Comparison of ENCODE assay signal across 9 cellular contexts in genomic region chr10:99551158-99551557, GRCh38. TPM values are rescaled to one million over a fixed set of nuclear protein-coding genes. Genes with fewer than 3 reads are reported as not detected.
DNase-seq lines count a peak whose midpoint lies in the region; ATAC-seq and TF ChIP-seq lines count a peak whose summit lies in the region.
"Had no signal": no experiment of that assay in that cellular context is flagged by ENCODE, and none has a peak within 500 bp of the region (broad histone marks: within the 10 kb centered on the region; RNA-seq: fewer than 3 reads in every experiment).

No MANE protein-coding gene starts in this region.

- H3K27me3 Mint-ChIP-seq in mesothelial cell of epicardium (ENCODE audit: low read depth), result peaks cover 91% of the 10 kb centered on the region
- peaks cover 35 to 58% of the 10 kb centered on the region in 2 donors for H3K27me3 Mint-ChIP-seq in natural killer cell treated with Interleukin-12 subunit alpha and Interleukin-12 subunit beta and Interleukin-15 and Interleukin-18, amount 100 ng/mL, for 72 hours

- H3K9me3 Mint-ChIP-seq in mesothelial cell of epicardium, result no peaks in the 10 kb centered on the region
- no peaks in the 10 kb centered on the region for H3K9me3 Mint-ChIP-seq in natural killer cell treated with Interleukin-12 subunit alpha and Interleukin-12 subunit beta and Interleukin-15 and Interleukin-18, amount 100 ng/mL, for 72 hours

- H3K4me1 ChIP-seq in upper lobe of right lung, result no peaks in the 10 kb centered on the region

- H3K36me3 ChIP-seq in upper lobe of right lung, result no peaks in the 10 kb centered on the region
- H3K36me3 ChIP-seq: tibial nerve had no signal

- intact Hi-C loops in upper lobe of right lung (cut with DNase I), result no loop called here

- no peaks in the 10 kb centered on the region for H3K4me1 Mint-ChIP-seq in mesothelial cell of epicardium
- peaks cover 0 to 24% of the 10 kb centered on the region in 2 donors for H3K4me1 Mint-ChIP-seq in natural killer cell treated with Interleukin-12 subunit alpha and Interleukin-12 subunit beta and Interleukin-15 and Interleukin-18, amount 100 ng/mL, for 72 hours (ENCODE audit: low read depth in 2 of 2)

- H3K27me3 ChIP-seq in upper lobe of right lung, result peaks cover 43% of the 10 kb centered on the region

- TF ChIP-seq CTCF in AG09319 (IDR thresholded peaks at IDR 0.05; ENCODE audit: low read depth, low read length) (no peak), fibroblast of mammary gland (conservative IDR thresholded peaks at IDR 0.05; ENCODE audit: control insufficient read depth, insufficient read depth, low read depth, low read length) (no peak), mesothelial cell of epicardium (IDR thresholded peaks at IDR 0.05; ENCODE audit: unreplicated experiment) (no peak), upper lobe of right lung (IDR thresholded peaks at IDR 0.05) (no peak)

- H3K36me3 Mint-ChIP-seq in mesothelial cell of epicardium, result no peaks in the 10 kb centered on the region
- H3K36me3 Mint-ChIP-seq in natural killer cell treated with Interleukin-12 subunit alpha and Interleukin-12 subunit beta and Interleukin-15 and Interleukin-18, amount 100 ng/mL, for 72 hours, result no peaks in the 10 kb centered on the region

- H3K27ac ChIP-seq in upper lobe of right lung, result no peak overlapping the region
- H3K27ac ChIP-seq: tibial nerve had no signal

- DNase-seq in AG09319 (ENCODE audit: extremely low read depth, low read depth), result peak; percentile 8
- peak; percentile 42 for DNase-seq in HS-27A (ENCODE audit: low read depth)
- peak; percentile 90 for DNase-seq in NCI-H82 (lab: John Stamatoyannopoulos, UW)
- peak; percentile 89 for DNase-seq in fibroblast of mammary gland (ENCODE audit: low read depth)
- no peak for DNase-seq in mesothelial cell of epicardium (ENCODE audit: low spot score in 2 of 2, unreplicated experiment in 2 of 2)
- no peak for DNase-seq in upper lobe of right lung
- no peak for DNase-seq in natural killer cell treated with Interleukin-12 subunit alpha and Interleukin-12 subunit beta and Interleukin-15 and Interleukin-18, amount 100 ng/mL, for 72 hours (ENCODE audit: low spot score)

- H3K27ac Mint-ChIP-seq in mesothelial cell of epicardium, result no peak overlapping the region
- H3K27ac Mint-ChIP-seq in natural killer cell treated with Interleukin-12 subunit alpha and Interleukin-12 subunit beta and Interleukin-15 and Interleukin-18, amount 100 ng/mL, for 72 hours, result no peak overlapping the region

- ATAC-seq in upper lobe of right lung (no peak), GM21381 (IDR thresholded peaks at IDR 0.05; ENCODE audit: unreplicated experiment) (no peak)
- no peak for ATAC-seq in natural killer cell treated with Interleukin-12 subunit alpha and Interleukin-12 subunit beta and Interleukin-15 and Interleukin-18, amount 100 ng/mL, for 72 hours

- H3K4me3 ChIP-seq in fibroblast of mammary gland (ENCODE audit: control insufficient read depth, low read depth, low read length) (no peak overlapping the region), upper lobe of right lung (no peak overlapping the region)
- H3K4me3 ChIP-seq: tibial nerve had no signal

- H3K4me3 Mint-ChIP-seq in mesothelial cell of epicardium, result no peak overlapping the region
- H3K4me3 Mint-ChIP-seq in natural killer cell treated with Interleukin-12 subunit alpha and Interleukin-12 subunit beta and Interleukin-15 and Interleukin-18, amount 100 ng/mL, for 72 hours, result no peak overlapping the region

- H3K9me3 ChIP-seq in upper lobe of right lung, result no peaks in the 10 kb centered on the region
- H3K9me3 ChIP-seq: tibial nerve had no signal

RNA-seq across cellular contexts. Expression of gene NKX2-3, which starts 18.4 kb away (rescaled TPM):
- total RNA-seq in mesothelial cell of epicardium (not detected in 3 replicates), upper lobe of right lung (0.26 TPM)
- total RNA-seq in natural killer cell treated with Interleukin-12 subunit alpha and Interleukin-12 subunit beta and Interleukin-15 and Interleukin-18, amount 100 ng/mL, for 72 hours, result not detected
- total RNA-seq: tibial nerve had no signal

Comparison
In these comparisons a context has a peak if more than half of its experiments do, and no peak if none do; other contexts are left out.
1. DNase-seq: peak in AG09319 (single experiment), HS-27A (single experiment), NCI-H82 (single experiment) and fibroblast of mammary gland (single experiment); none in mesothelial cell of epicardium (0 of 2), upper lobe of right lung (single experiment) and natural killer cell treated with Interleukin-12 subunit alpha and Interleukin-12 subunit beta and Interleukin-15 and Interleukin-18, amount 100 ng/mL, for 72 hours (single experiment).